1 cellular context compared by ENCODE assay signal in the genomic region with DNA sequence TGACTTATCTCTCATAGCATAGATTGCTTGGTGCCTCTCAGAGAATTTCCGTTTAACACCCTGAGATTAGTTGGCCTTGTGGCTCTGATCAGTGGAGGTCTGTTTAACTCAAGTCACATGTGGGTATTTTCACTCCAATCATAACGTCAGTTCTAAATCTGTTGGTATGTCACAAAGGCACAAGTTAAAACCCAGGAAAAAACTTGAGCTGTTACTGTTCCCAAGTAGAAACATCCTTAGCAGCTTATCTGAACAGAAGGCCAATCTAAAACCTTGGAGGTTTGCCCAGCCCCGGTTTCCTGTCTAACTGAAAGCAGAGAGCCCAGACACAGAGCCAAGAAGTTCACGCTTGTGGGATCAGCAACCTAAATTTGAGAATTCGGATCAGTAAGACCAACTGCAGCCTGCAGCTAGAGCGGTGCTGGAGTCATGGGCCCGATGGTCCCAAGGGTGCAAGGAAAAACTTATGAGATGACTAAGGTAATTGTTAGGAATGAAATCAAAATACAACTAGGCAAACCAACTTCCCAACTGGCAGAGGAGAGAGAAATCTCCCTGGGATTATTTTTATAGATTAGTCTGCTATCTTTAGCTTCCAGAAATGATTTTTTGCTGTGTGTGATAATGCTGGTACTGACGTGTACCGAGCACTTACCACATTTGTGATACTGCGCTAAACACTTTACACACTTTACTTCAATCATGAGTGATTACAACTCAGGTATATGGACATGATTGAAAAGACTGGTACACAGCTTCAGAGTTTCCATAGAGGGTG.
TF ChIP-seq lines count a peak whose summit lies in the region.

No MANE protein-coding gene starts in this region.

TF ChIP-seq in WTC11, 78 proteins besides CTCF, POLR2A, EP300 and RAD21 (continued from another document):
- TF ChIP-seq JUN (CRISPR knock-in tag; IDR thresholded peaks at IDR 0.05) (no peak), IRF2 (CRISPR knock-in tag; IDR thresholded peaks at IDR 0.05; ENCODE audit: borderline replicate concordance, low read depth) (no peak), MXD4 (CRISPR knock-in tag; IDR thresholded peaks at IDR 0.05; ENCODE audit: borderline replicate concordance) (no peak)
- TF ChIP-seq, protein P1, sequence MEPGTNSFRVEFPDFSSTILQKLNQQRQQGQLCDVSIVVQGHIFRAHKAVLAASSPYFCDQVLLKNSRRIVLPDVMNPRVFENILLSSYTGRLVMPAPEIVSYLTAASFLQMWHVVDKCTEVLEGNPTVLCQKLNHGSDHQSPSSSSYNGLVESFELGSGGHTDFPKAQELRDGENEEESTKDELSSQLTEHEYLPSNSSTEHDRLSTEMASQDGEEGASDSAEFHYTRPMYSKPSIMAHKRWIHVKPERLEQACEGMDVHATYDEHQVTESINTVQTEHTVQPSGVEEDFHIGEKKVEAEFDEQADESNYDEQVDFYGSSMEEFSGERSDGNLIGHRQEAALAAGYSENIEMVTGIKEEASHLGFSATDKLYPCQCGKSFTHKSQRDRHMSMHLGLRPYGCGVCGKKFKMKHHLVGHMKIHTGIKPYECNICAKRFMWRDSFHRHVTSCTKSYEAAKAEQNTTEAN (CRISPR knock-in tag; IDR thresholded peaks at IDR 0.05), result no peak
